In the genomic region with DNA sequence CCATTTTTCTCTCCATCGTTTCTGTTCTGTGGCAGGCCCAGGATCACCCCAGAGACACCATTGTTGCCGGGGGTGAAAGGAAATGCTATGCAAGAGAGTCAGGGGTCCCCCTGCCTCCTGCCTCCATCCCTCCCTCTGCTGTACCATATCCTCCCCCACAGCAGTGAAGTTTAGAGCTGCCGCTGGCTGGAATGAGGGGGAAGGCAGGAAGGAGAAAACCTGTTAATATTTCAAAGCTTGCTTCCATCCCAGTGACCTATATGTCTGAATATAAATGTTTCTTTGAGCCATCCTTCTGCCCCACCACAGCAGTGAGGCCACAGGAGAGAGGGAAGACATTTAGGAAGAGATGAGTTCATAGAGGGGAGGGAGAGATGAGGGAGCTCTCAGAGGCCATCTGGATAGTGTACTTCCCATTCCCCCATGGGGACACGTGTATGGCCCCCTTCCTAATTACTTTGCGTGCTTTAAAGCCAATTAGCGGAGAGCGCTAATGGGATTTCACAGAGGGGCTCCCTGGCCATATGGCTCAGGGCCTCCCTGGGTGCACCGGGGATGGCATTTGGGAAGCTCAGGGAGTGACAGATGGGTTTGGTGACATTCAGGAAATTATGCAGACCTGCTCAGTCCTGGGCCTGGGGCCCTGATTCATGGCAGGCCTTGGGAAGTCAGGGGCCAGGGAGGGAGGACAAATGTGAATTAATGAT, we compare ENCODE assay signal across 1 cellular context.
TF ChIP-seq lines count a peak whose summit lies in the region.

No MANE protein-coding gene starts in this region.

TF ChIP-seq in HEK293, 187 proteins besides CTCF, POLR2A, EP300 and RAD21 (continued from another document):
- TF ChIP-seq, protein P1, sequence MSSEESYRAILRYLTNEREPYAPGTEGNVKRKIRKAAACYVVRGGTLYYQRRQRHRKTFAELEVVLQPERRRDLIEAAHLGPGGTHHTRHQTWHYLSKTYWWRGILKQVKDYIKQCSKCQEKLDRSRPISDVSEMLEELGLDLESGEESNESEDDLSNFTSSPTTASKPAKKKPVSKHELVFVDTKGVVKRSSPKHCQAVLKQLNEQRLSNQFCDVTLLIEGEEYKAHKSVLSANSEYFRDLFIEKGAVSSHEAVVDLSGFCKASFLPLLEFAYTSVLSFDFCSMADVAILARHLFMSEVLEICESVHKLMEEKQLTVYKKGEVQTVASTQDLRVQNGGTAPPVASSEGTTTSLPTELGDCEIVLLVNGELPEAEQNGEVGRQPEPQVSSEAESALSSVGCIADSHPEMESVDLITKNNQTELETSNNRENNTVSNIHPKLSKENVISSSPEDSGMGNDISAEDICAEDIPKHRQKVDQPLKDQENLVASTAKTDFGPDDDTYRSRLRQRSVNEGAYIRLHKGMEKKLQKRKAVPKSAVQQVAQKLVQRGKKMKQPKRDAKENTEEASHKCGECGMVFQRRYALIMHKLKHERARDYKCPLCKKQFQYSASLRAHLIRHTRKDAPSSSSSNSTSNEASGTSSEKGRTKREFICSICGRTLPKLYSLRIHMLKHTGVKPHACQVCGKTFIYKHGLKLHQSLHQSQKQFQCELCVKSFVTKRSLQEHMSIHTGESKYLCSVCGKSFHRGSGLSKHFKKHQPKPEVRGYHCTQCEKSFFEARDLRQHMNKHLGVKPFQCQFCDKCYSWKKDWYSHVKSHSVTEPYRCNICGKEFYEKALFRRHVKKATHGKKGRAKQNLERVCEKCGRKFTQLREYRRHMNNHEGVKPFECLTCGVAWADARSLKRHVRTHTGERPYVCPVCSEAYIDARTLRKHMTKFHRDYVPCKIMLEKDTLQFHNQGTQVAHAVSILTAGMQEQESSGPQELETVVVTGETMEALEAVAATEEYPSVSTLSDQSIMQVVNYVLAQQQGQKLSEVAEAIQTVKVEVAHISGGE (tag by site-specific recombination; conservative IDR thresholded peaks at IDR 0.05; ENCODE audit: low read depth), result no peak
- TF ChIP-seq, protein P2, sequence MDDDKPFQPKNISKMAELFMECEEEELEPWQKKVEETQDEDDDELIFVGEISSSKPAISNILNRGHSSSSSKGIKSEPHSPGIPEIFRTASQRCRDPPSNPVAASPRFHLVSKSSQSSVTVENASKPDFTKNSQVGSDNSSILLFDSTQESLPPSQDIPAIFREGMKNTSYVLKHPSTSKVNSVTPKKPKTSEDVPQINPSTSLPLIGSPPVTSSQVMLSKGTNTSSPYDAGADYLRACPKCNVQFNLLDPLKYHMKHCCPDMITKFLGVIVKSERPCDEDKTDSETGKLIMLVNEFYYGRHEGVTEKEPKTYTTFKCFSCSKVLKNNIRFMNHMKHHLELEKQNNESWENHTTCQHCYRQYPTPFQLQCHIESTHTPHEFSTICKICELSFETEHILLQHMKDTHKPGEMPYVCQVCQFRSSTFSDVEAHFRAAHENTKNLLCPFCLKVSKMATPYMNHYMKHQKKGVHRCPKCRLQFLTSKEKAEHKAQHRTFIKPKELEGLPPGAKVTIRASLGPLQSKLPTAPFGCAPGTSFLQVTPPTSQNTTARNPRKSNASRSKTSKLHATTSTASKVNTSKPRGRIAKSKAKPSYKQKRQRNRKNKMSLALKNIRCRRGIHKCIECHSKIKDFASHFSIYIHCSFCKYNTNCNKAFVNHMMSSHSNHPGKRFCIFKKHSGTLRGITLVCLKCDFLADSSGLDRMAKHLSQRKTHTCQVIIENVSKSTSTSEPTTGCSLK (tag by site-specific recombination; IDR thresholded peaks at IDR 0.05), result no peak
- TF ChIP-seq ZFP41 (tag by site-specific recombination; IDR thresholded peaks at IDR 0.05; ENCODE audit: borderline replicate concordance) (no peak), ZNF248 (tag by site-specific recombination; IDR thresholded peaks at IDR 0.05) (no peak)
